In genomic region chr12:12823308-12823707, GRCh38 we compare ENCODE assay signal across 2 cellular contexts.
A peak's percentile ranks its signal among the peaks of the same experiment; 100 is the strongest.
TF ChIP-seq lines count a peak whose summit lies in the region.

No MANE protein-coding gene starts in this region.

TF ChIP-seq in A549, 52 proteins besides CTCF, POLR2A, EP300 and RAD21 (continued from another document):
- TF ChIP-seq PBX3 (IDR thresholded peaks at IDR 0.05) (0 out of 2 replicates have a peak, but pooled peaks have one; percentile 20), JUN (IDR thresholded peaks at IDR 0.05) (peak in 1 of 2 experiments; percentile 60; a peak in 2 of 5 replicates), CEBPB (IDR thresholded peaks at IDR 0.05) (peak; percentile 45 to 88; a peak in 3 of 4 replicates), MAX (IDR thresholded peaks at IDR 0.05) (peak; percentile 54), JUNB (IDR thresholded peaks at IDR 0.05) (peak; percentile 68; the same call in 1 of the 2 replicates), BCL3 (IDR thresholded peaks at IDR 0.05) (0 out of 3 replicates have a peak, but pooled peaks have one; percentile 35), FOSL2 (IDR thresholded peaks at IDR 0.05) (no peak), FOSL2 (CRISPR knock-in tag; IDR thresholded peaks at IDR 0.05) (peak; percentile 62; the same call in 1 of the 2 replicates), GATA3 (IDR thresholded peaks at IDR 0.05; ENCODE audit: borderline replicate concordance) (peak; percentile 96)

TF ChIP-seq in HEK293, 187 proteins besides CTCF, POLR2A, EP300 and RAD21 (continued from another document and continues in another):
- TF ChIP-seq ZNF488 (tag by site-specific recombination; IDR thresholded peaks at IDR 0.05) (no peak), KLF17 (tag by site-specific recombination; IDR thresholded peaks at IDR 0.05) (no peak), ZBTB21 (tag by site-specific recombination; IDR thresholded peaks at IDR 0.05) (no peak), BCL11B (tag by site-specific recombination; IDR thresholded peaks at IDR 0.05; ENCODE audit: low read depth) (no peak), ZNF580 (tag by site-specific recombination; IDR thresholded peaks at IDR 0.05) (no peak), ATF2 (tag by site-specific recombination; IDR thresholded peaks at IDR 0.05; ENCODE audit: low read depth) (peak; percentile 64), ZNF704 (tag by site-specific recombination; IDR thresholded peaks at IDR 0.05) (no peak), PBX3 (CRISPR knock-in tag; IDR thresholded peaks at IDR 0.05) (no peak), PRDM1 (tag by site-specific recombination; IDR thresholded peaks at IDR 0.05) (no peak), ZNF274 (IDR thresholded peaks at IDR 0.05; ENCODE audit: low read length) (no peak), ZNF274 (tag by site-specific recombination; IDR thresholded peaks at IDR 0.05; ENCODE audit: borderline replicate concordance) (no peak), ZFP41 (tag by site-specific recombination; IDR thresholded peaks at IDR 0.05; ENCODE audit: borderline replicate concordance) (no peak), ZNF23 (tag by site-specific recombination; IDR thresholded peaks at IDR 0.05; ENCODE audit: borderline replicate concordance) (no peak), ZNF473 (tag by site-specific recombination; IDR thresholded peaks at IDR 0.05) (no peak), KLF1 (tag by site-specific recombination; IDR thresholded peaks at IDR 0.05) (no peak), PATZ1 (tag by site-specific recombination; IDR thresholded peaks at IDR 0.05) (no peak), ZNF16 (tag by site-specific recombination; IDR thresholded peaks at IDR 0.05; ENCODE audit: low read depth) (no peak), ZNF2 (tag by site-specific recombination; IDR thresholded peaks at IDR 0.05) (no peak), ZNF175 (tag by site-specific recombination; IDR thresholded peaks at IDR 0.05) (no peak), ZNF394 (tag by site-specific recombination; IDR thresholded peaks at IDR 0.05; ENCODE audit: borderline replicate concordance) (no peak), ZSCAN23 (tag by site-specific recombination; IDR thresholded peaks at IDR 0.05) (no peak), SP3 (tag by site-specific recombination; IDR thresholded peaks at IDR 0.05) (no peak), HIC1 (tag by site-specific recombination; IDR thresholded peaks at IDR 0.05) (0 out of 2 replicates have a peak, but pooled peaks have one; percentile 17), ZNF324 (tag by site-specific recombination; IDR thresholded peaks at IDR 0.05) (no peak), PRDM4 (tag by site-specific recombination; IDR thresholded peaks at IDR 0.05) (no peak), OVOL3 (tag by site-specific recombination; IDR thresholded peaks at IDR 0.05) (no peak), ZNF214 (tag by site-specific recombination; IDR thresholded peaks at IDR 0.05; ENCODE audit: borderline replicate concordance) (no peak), ZXDB (tag by site-specific recombination; IDR thresholded peaks at IDR 0.05) (peak; percentile 92), ZNF114 (tag by site-specific recombination; IDR thresholded peaks at IDR 0.05) (no peak), TSHZ1 (tag by site-specific recombination; IDR thresholded peaks at IDR 0.05; ENCODE audit: borderline replicate concordance) (no peak), ZFP69B (tag by site-specific recombination; IDR thresholded peaks at IDR 0.05) (no peak), ZNF571 (tag by site-specific recombination; IDR thresholded peaks at IDR 0.05) (no peak), ZNF433 (tag by site-specific recombination; IDR thresholded peaks at IDR 0.05; ENCODE audit: low read depth) (no peak), GLIS2 (tag by site-specific recombination; IDR thresholded peaks at IDR 0.05) (no peak), KLF8 (tag by site-specific recombination; IDR thresholded peaks at IDR 0.05) (peak; percentile 52; the same call in 1 of the 2 replicates), ZNF302 (tag by site-specific recombination; IDR thresholded peaks at IDR 0.05; ENCODE audit: low read depth) (no peak), MYNN (tag by site-specific recombination; IDR thresholded peaks at IDR 0.05; ENCODE audit: borderline replicate concordance) (no peak), ZNF362 (tag by site-specific recombination; IDR thresholded peaks at IDR 0.05) (no peak), SETDB1 (IDR thresholded peaks at IDR 0.05; ENCODE audit: insufficient read length, low read length) (no peak), MEIS1 (CRISPR knock-in tag; IDR thresholded peaks at IDR 0.05; ENCODE audit: borderline replicate concordance) (no peak), ZNF843 (tag by site-specific recombination; IDR thresholded peaks at IDR 0.05) (peak; percentile 54; the same call in 1 of the 2 replicates), ZNF37A (tag by site-specific recombination; IDR thresholded peaks at IDR 0.05) (no peak), ZNF629 (tag by site-specific recombination; IDR thresholded peaks at IDR 0.05) (peak; percentile 91), ZNF202 (tag by site-specific recombination; IDR thresholded peaks at IDR 0.05; ENCODE audit: borderline replicate concordance) (no peak), KLF16 (tag by site-specific recombination; IDR thresholded peaks at IDR 0.05) (no peak)
